10 cellular contexts compared by ENCODE assay signal in the genomic region with DNA sequence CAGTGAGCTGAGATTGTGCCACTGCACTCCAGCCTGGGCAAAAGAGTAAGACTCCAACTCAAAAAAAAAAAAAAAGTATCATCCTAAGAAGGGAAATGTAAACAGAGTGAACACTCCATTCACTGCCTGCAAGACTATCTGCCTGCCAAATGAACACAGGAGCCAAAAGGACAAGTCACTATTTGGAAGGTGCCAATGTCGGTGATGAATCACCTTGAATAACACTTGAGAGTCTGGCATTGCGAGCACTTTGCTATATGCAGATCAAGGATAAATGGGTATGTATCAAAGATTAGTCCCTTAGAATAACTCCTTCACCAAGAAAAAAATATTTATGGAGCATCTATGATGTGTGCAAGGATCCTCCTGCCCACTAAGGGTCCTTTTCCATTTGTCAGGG. TPM values are rescaled to one million over a fixed set of nuclear protein-coding genes. Genes with fewer than 3 reads are reported as not detected.
A peak's percentile ranks its signal among the peaks of the same experiment; 100 is the strongest.
DNase-seq lines count a peak whose midpoint lies in the region; ATAC-seq and TF ChIP-seq lines count a peak whose summit lies in the region.
"Had no signal": no experiment of that assay in that cellular context is flagged by ENCODE, and none has a peak within 500 bp of the region (broad histone marks: within the 10 kb centered on the region; RNA-seq: fewer than 3 reads in every experiment).

No MANE protein-coding gene starts in this region.

- 79 to 87% methylated on average over 2 of the region's 2 CpGs for WGBS in tibial nerve, 2 donors

- H3K27me3 Mint-ChIP-seq in chondrocyte (ENCODE audit: low read depth) = no peaks in the 10 kb centered on the region
- no peaks in the 10 kb centered on the region for H3K27me3 Mint-ChIP-seq in T-helper 17 cell

- no peak overlapping the region for H3K4me3 Mint-ChIP-seq in chondrocyte (ENCODE audit: unreplicated experiment)
- H3K4me3 Mint-ChIP-seq in T-helper 17 cell = no peak overlapping the region

- DNase-seq in AG09309 (ENCODE audit: low read depth) (peak; percentile 27), LHCN-M2 (ENCODE audit: low read depth) (peak; percentile 52), chondrocyte (ENCODE audit: low spot score) (no peak), medulla oblongata (ENCODE audit: extremely low spot score) (peak; percentile 48), tibial nerve (ENCODE audit: low spot score in 2 of 2) (no peak), T-helper 17 cell (no peak)
- DNase-seq: activated gamma-delta T cell treated with Interleukin-2 at 50 U/mL for 16 hours, NCI-H748 treated with DMSO at 0.1 percent for 48 hours had no signal

- H3K27ac Mint-ChIP-seq in chondrocyte (ENCODE audit: unreplicated experiment) = peak overlapping the region; percentile 90
- H3K27ac Mint-ChIP-seq in T-helper 17 cell = no peak overlapping the region

- no peak overlapping the region for H3K4me3 ChIP-seq in AG09309 (ENCODE audit: control insufficient read depth, low read depth, low read length)
- no peak overlapping the region for H3K4me3 ChIP-seq in tibial nerve

- ATAC-seq in HG03097 (IDR thresholded peaks at IDR 0.05; ENCODE audit: low FRiP score, unreplicated experiment) = no peak
- no peak for ATAC-seq in T-helper 17 cell
- no peak for ATAC-seq in HG02885 (IDR thresholded peaks at IDR 0.05; ENCODE audit: poor library complexity, unreplicated experiment)

- no peaks in the 10 kb centered on the region for H3K9me3 ChIP-seq in tibial nerve
- H3K9me3 ChIP-seq in T-helper 17 cell (ENCODE audit: control insufficient read depth, low read length, poor library complexity, severe bottlenecking) = no peaks in the 10 kb centered on the region

- peaks cover 0 to 84% (median 16%) of the 10 kb centered on the region in 4 donors for H3K4me1 ChIP-seq in tibial nerve

- no peak overlapping the region for H3K27ac ChIP-seq in tibial nerve

- TF ChIP-seq EP300 in tibial nerve (IDR thresholded peaks at IDR 0.05) = no peak

- H3K9me3 Mint-ChIP-seq in chondrocyte (ENCODE audit: low read depth) = no peaks in the 10 kb centered on the region

- TF ChIP-seq CTCF in AG09309 (IDR thresholded peaks at IDR 0.05; ENCODE audit: control insufficient read depth, insufficient read depth, low read depth, low read length, missing control alignments) (no peak), chondrocyte (IDR thresholded peaks at IDR 0.05) (no peak), tibial nerve (IDR thresholded peaks at IDR 0.05) (no peak)

- peaks cover 9% of the 10 kb centered on the region for H3K36me3 Mint-ChIP-seq in chondrocyte (ENCODE audit: low read depth)
- H3K36me3 Mint-ChIP-seq in T-helper 17 cell (ENCODE audit: low read depth) = peaks cover 5% of the 10 kb centered on the region

- TF ChIP-seq POLR2A in tibial nerve (IDR thresholded peaks at IDR 0.05) = no peak

- peaks cover 69% of the 10 kb centered on the region for H3K4me1 Mint-ChIP-seq in chondrocyte (ENCODE audit: low read depth)
- H3K4me1 Mint-ChIP-seq in T-helper 17 cell = peaks cover 41% of the 10 kb centered on the region

- no peaks in the 10 kb centered on the region for H3K27me3 ChIP-seq in tibial nerve

- H3K36me3 ChIP-seq in tibial nerve = peaks cover 0 to 15% (median 0%) of the 10 kb centered on the region in 3 donors

RNA-seq across cellular contexts. Expression of gene UBR4, which starts 6.6 kb away (rescaled TPM):
- total RNA-seq in LHCN-M2 (2014; rRNA removed) (53.8 and 59.2 TPM in 2 replicates), chondrocyte (133 to 144 TPM (median 135 TPM) in 3 replicates), tibial nerve (100 to 1,000 TPM; 107 to 190 (median 142) TPM), T-helper 17 cell (100 to 1,000 TPM; 140 to 158 TPM)
- polyA plus RNA-seq in LHCN-M2 (2012) = 55.7 TPM

RNA-seq across cellular contexts. Expression of gene EMC1, which starts 47.9 kb away (rescaled TPM):
- total RNA-seq in LHCN-M2 (2014; rRNA removed) = 61.5 and 66.4 TPM in 2 replicates
- 34.0 TPM for polyA plus RNA-seq in LHCN-M2 (2012)
- 51.9 to 55.6 TPM (median 55.2 TPM) in 3 replicates for total RNA-seq in chondrocyte
- total RNA-seq in tibial nerve = 10 to 100 TPM; 25.6 to 46.8 (median 39.1) TPM
- total RNA-seq in T-helper 17 cell = 10 to 100 TPM; 24.2 to 32.0 TPM

RNA-seq across cellular contexts. Expression of gene MRTO4, which starts 48.2 kb away (rescaled TPM):
- 59.6 and 61.5 TPM in 2 replicates for total RNA-seq in LHCN-M2 (2014; rRNA removed)
- polyA plus RNA-seq in LHCN-M2 (2012) = 36.2 TPM
- total RNA-seq in chondrocyte = 16.2 to 20.4 TPM (median 17.7 TPM) in 3 replicates
- total RNA-seq in tibial nerve = 10 to 100 TPM; 16.4 to 33.0 (median 19.5) TPM
- 10 to 100 TPM; 17.0 to 19.8 TPM for total RNA-seq in T-helper 17 cell

Comparison
In these comparisons a context has a peak if more than half of its experiments do, and no peak if none do; other contexts are left out.
1. DNase-seq: peak in AG09309 (single experiment), LHCN-M2 (single experiment) and medulla oblongata (single experiment); none in chondrocyte (single experiment), tibial nerve (0 of 2) and T-helper 17 cell (0 of 3).